In genomic region chr5:76954383-76954763, GRCh38 we compare ENCODE assay signal across 10 cellular contexts. TPM values are rescaled to one million over a fixed set of nuclear protein-coding genes. Genes with fewer than 3 reads are reported as not detected.
A peak's percentile ranks its signal among the peaks of the same experiment; 100 is the strongest.
DNase-seq lines count a peak whose midpoint lies in the region; ATAC-seq, FAIRE-seq and TF ChIP-seq lines count a peak whose summit lies in the region.
"Had no signal": no experiment of that assay in that cellular context is flagged by ENCODE, and none has a peak within 500 bp of the region (broad histone marks: within the 10 kb centered on the region; RNA-seq: fewer than 3 reads in every experiment).

No MANE protein-coding gene starts in this region.

- CTCF ChIA-PET in A549 (lab: Yijun Ruan, JAX) (interaction anchor here (1.2 to 2.5 kb wide), 2 partner anchors 24 to 123 kb away, joined by 4 to 7 read pairs; no protein-coding TSS in a partner anchor), GM10248 (lab: Yijun Ruan, JAX) (interaction anchor here (1.0 kb wide), 2 partner anchors 12 to 26 kb away, joined by 3 read pairs; no protein-coding TSS in a partner anchor)

- peak overlapping the region; percentile 20 for H3K9ac ChIP-seq in HUES6 (ENCODE audit: low read length)
- no peak overlapping the region for H3K9ac ChIP-seq in neural progenitor cell

- H3K79me2 ChIP-seq in neural progenitor cell (ENCODE audit: low read depth), result no peaks in the 10 kb centered on the region

- H3F3A ChIP-seq in neural progenitor cell (ENCODE audit: low read depth), result no peaks in the 10 kb centered on the region

- TF ChIP-seq POLR2A in A549 (IDR thresholded peaks at IDR 0.05; ENCODE audit: low read length), result no peak
- TF ChIP-seq POLR2A in erythroblast (IDR thresholded peaks at IDR 0.05; ENCODE audit: low read length), result no peak

- H3K9me3 Mint-ChIP-seq in neural progenitor cell, result peaks cover 6% of the 10 kb centered on the region
- no peaks in the 10 kb centered on the region for H3K9me3 Mint-ChIP-seq in stimulated activated memory B cell treated with anti-CD40 and anti-IgM and Interleukin-4, amounts not matched to agents 10 μg/mL and 1 μg/mL and 100 μg/mL, for 72 hours
- H3K9me3 Mint-ChIP-seq: activated naive CD4-positive, alpha-beta T cell treated with anti-CD3 and anti-CD28 coated beads, Interleukin-2, amount 50 U/mL, for 24 hours had no signal

- H3K4me1 Mint-ChIP-seq in neural progenitor cell, result peaks cover 12% of the 10 kb centered on the region
- peaks cover 17% of the 10 kb centered on the region for H3K4me1 Mint-ChIP-seq in stimulated activated memory B cell treated with anti-CD40 and anti-IgM and Interleukin-4, amounts not matched to agents 10 μg/mL and 1 μg/mL and 100 μg/mL, for 72 hours
- H3K4me1 Mint-ChIP-seq: activated naive CD4-positive, alpha-beta T cell treated with anti-CD3 and anti-CD28 coated beads, Interleukin-2, amount 50 U/mL, for 24 hours had no signal

- no peaks in the 10 kb centered on the region for H3K4me1 ChIP-seq in A549
- H3K4me1 ChIP-seq in HUES6 (ENCODE audit: control insufficient read depth, insufficient read depth, low read length), result peaks cover 11% of the 10 kb centered on the region
- no peaks in the 10 kb centered on the region for H3K4me1 ChIP-seq in neural progenitor cell

- POLR2A ChIA-PET in A549 (lab: Yijun Ruan, JAX) (no interaction called here), GM10248 (lab: Yijun Ruan, JAX) (no interaction called here)

- H3K36me3 ChIP-seq in HUES6 (ENCODE audit: control insufficient read depth, insufficient read depth, low read length), result no peaks in the 10 kb centered on the region
- no peaks in the 10 kb centered on the region for H3K36me3 ChIP-seq in neural progenitor cell

- H3K27ac ChIP-seq in A549 (no peak overlapping the region), HUES6 (ENCODE audit: low read depth, low read length) (no peak overlapping the region), neural progenitor cell (no peak overlapping the region)

- no peaks in the 10 kb centered on the region for H3K36me3 Mint-ChIP-seq in neural progenitor cell
- H3K36me3 Mint-ChIP-seq in stimulated activated memory B cell treated with anti-CD40 and anti-IgM and Interleukin-4, amounts not matched to agents 10 μg/mL and 1 μg/mL and 100 μg/mL, for 72 hours, result no peaks in the 10 kb centered on the region
- H3K36me3 Mint-ChIP-seq: activated naive CD4-positive, alpha-beta T cell treated with anti-CD3 and anti-CD28 coated beads, Interleukin-2, amount 50 U/mL, for 24 hours had no signal

- no peaks in the 10 kb centered on the region for H4K20me1 ChIP-seq in neural progenitor cell (ENCODE audit: low read depth)

- no peaks in the 10 kb centered on the region for H3K9me3 ChIP-seq in A549
- no peaks in the 10 kb centered on the region for H3K9me3 ChIP-seq in HUES6 (ENCODE audit: control insufficient read depth, insufficient read depth, low read depth, low read length)
- no peaks in the 10 kb centered on the region for H3K9me3 ChIP-seq in neural progenitor cell (ENCODE audit: low read depth)

- peak overlapping the region; percentile 39; the same call in 2 of the 3 replicates for H3K4me3 ChIP-seq in A549
- peak overlapping the region; percentile 61 for H3K4me3 ChIP-seq in HUES6 (ENCODE audit: low read depth, low read length)
- peak overlapping the region; percentile 61 for H3K4me3 ChIP-seq in neural progenitor cell

- WGBS in A549 (ENCODE audit: missing lambda C conversion rate), result 71% methylated on average over 25 of the region's 25 CpGs

- no peak for TF ChIP-seq RAD21 in A549 (conservative IDR thresholded peaks at IDR 0.05 in 1 of 2, IDR thresholded peaks at IDR 0.05 in 1 of 2)

- H3K27me3 ChIP-seq in HUES6 (ENCODE audit: control insufficient read depth, insufficient read depth, low read length) (peaks cover 54% of the 10 kb centered on the region), neural progenitor cell (peaks cover 65% of the 10 kb centered on the region)

- H3K27ac Mint-ChIP-seq in neural progenitor cell, result no peak overlapping the region
- no peak overlapping the region for H3K27ac Mint-ChIP-seq in stimulated activated memory B cell treated with anti-CD40 and anti-IgM and Interleukin-4, amounts not matched to agents 10 μg/mL and 1 μg/mL and 100 μg/mL, for 72 hours
- H3K27ac Mint-ChIP-seq: activated naive CD4-positive, alpha-beta T cell treated with anti-CD3 and anti-CD28 coated beads, Interleukin-2, amount 50 U/mL, for 24 hours had no signal

- peak overlapping the region; percentile 81 for H3K4me3 Mint-ChIP-seq in neural progenitor cell
- no peak overlapping the region for H3K4me3 Mint-ChIP-seq in stimulated activated memory B cell treated with anti-CD40 and anti-IgM and Interleukin-4, amounts not matched to agents 10 μg/mL and 1 μg/mL and 100 μg/mL, for 72 hours
- H3K4me3 Mint-ChIP-seq: activated naive CD4-positive, alpha-beta T cell treated with anti-CD3 and anti-CD28 coated beads, Interleukin-2, amount 50 U/mL, for 24 hours had no signal

- FAIRE-seq in A549 (lab: Jason Lieb, UNC), result no peak

- peaks cover 34% of the 10 kb centered on the region for H3K27me3 Mint-ChIP-seq in neural progenitor cell (ENCODE audit: insufficient read depth, low read depth)
- H3K27me3 Mint-ChIP-seq in stimulated activated memory B cell treated with anti-CD40 and anti-IgM and Interleukin-4, amounts not matched to agents 10 μg/mL and 1 μg/mL and 100 μg/mL, for 72 hours, result peaks cover 41% of the 10 kb centered on the region

- H3K4me2 ChIP-seq in A549 (peak overlapping the region; percentile 91), neural progenitor cell (peak overlapping the region; percentile 95)

- peak overlapping the region; percentile 72 for H2AFZ ChIP-seq in neural progenitor cell (replicated peaks)

- no peak for TF ChIP-seq CTCF in A549 (IDR thresholded peaks at IDR 0.05)
- no peak for TF ChIP-seq CTCF in neural progenitor cell (IDR thresholded peaks at IDR 0.05)
- no peak for TF ChIP-seq CTCF in GM10248 (IDR thresholded peaks at IDR 0.05; ENCODE audit: control extremely low read depth, extremely low read depth, low read depth, missing control alignments)

- no peak for TF ChIP-seq EP300 in A549 (IDR thresholded peaks at IDR 0.05)

- ATAC-seq in A549 (no peak), GM19023 (IDR thresholded peaks at IDR 0.05; ENCODE audit: unreplicated experiment) (no peak)
- ATAC-seq in stimulated activated memory B cell treated with anti-CD40 and anti-IgM and Interleukin-4, amounts not matched to agents 10 μg/mL and 1 μg/mL and 100 μg/mL, for 72 hours, result no peak

- DNase-seq in A549 (ENCODE audit: low read depth in 1 of 2, low spot score in 1 of 2), result no peak
- peak; percentile 38 to 44 for DNase-seq in erythroblast (lab: John Stamatoyannopoulos, UW)
- peak; percentile 16 for DNase-seq in neural progenitor cell (ENCODE audit: low spot score)
- DNase-seq in GM10248 (ENCODE audit: extremely low spot score), result no peak
- no peak for DNase-seq in NCI-H2107 (lab: John Stamatoyannopoulos, UW)
- DNase-seq: NCI-H2081 treated with DMSO at 0.1 percent for 48 hours had no signal

TF ChIP-seq in A549, 52 proteins besides CTCF, POLR2A, EP300 and RAD21:
- 0 out of 4 replicates have a peak, but pooled peaks of 1 of the 2 experiments have one; percentile 11 for TF ChIP-seq CEBPB (IDR thresholded peaks at IDR 0.05)
- no peak for TF ChIP-seq FOXS1 (CRISPR knock-in tag; IDR thresholded peaks at IDR 0.05)
- TF ChIP-seq RARB (CRISPR knock-in tag; IDR thresholded peaks at IDR 0.05), result no peak
- TF ChIP-seq CBX8 (IDR thresholded peaks at IDR 0.05), result no peak

RNA-seq across cellular contexts. Expression of gene CRHBP, which starts 1.5 kb away (rescaled TPM):
- not detected in 2 replicates for polyA plus RNA-seq in A549 (2011; rRNA removed)
- not detected in 2 replicates for polyA plus RNA-seq in A549 (2012; cell fraction: cytosol; rRNA removed)
- polyA plus RNA-seq in A549 (2012; cell fraction: nucleus; rRNA removed), result 0.04 TPM in 1 of 2 replicates, not detected in the other
- not detected in 3 replicates for polyA plus RNA-seq in A549 (2017; fragmentation: RNase III; extraction: RNeasy Plus Mini Kit Qiagen cat#74134 plus additional on column Dnase treatment)
- not detected in 2 replicates for polyA minus RNA-seq in A549 (2011; rRNA and poly(A)+ RNA removed)
- total RNA-seq in neural progenitor cell (ENCODE audit: low replicate concordance), result 0.09 and 0.51 TPM in 2 replicates

Comparison
In these comparisons a context has a peak if more than half of its experiments do, and no peak if none do; other contexts are left out.
1. DNase-seq: peak in erythroblast (2 of 2) and neural progenitor cell (single experiment); none in A549 (0 of 2), GM10248 (single experiment) and NCI-H2107 (single experiment).
2. Peak in every context shown above with its lines, with median percentiles within 50 percentile points of each other: H3K4me3 ChIP-seq.